ENCODE assay signal across 10 cellular contexts in the genomic region with DNA sequence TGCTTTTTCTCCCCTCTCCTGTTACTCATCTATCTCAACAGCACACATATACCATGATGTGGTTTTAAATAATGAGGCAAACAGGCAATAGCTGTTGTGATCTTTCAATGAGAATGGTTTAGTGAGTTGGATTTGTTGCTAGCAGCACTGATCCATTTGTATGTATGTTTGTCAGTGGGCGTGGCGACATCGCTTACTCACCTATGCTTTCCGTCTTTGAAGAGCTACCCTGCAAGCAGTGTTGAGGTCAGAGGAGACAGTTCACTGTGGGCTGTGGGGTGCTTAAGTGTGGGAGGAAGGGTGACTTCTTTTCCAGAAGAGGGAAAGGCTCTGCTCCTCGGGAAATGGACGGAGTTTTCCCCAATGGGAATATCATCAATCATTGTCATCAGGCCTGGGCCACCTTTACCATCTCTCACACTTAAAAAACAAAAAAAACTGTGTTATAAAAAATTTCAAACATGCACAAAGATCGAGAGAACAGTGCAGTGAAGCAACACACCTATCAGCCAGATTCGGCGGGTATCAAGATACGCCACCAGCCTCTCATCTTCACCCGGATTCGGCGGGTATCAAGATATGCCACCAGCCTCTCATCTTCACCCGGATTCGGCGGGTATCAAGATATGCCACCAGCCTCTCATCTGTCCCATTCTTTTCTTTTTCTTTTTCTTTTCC.
DNase-seq lines count a peak whose midpoint lies in the region; ATAC-seq and TF ChIP-seq lines count a peak whose summit lies in the region.
"Had no signal": no experiment of that assay in that cellular context is flagged by ENCODE, and none has a peak within 500 bp of the region (broad histone marks: within the 10 kb centered on the region; RNA-seq: fewer than 3 reads in every experiment).

No MANE protein-coding gene starts in this region.

- POLR2A ChIA-PET in MCF 10A (lab: Yijun Ruan, JAX) = interaction anchor here (0.5 to 2.5 kb wide), 6 partner anchors 9 to 1645 kb away, joined by 3 to 13 read pairs (median 4); no protein-coding TSS in a partner anchor

- TF ChIP-seq CTCF in MCF 10A (IDR thresholded peaks at IDR 0.05; ENCODE audit: unreplicated experiment) = no peak
- no peak for TF ChIP-seq CTCF in breast epithelium (IDR thresholded peaks at IDR 0.05)
- no peak for TF ChIP-seq CTCF in fibroblast of lung (conservative IDR thresholded peaks at IDR 0.05 in 1 of 2, IDR thresholded peaks at IDR 0.05 in 1 of 2; ENCODE audit: low read depth in 1 of 2, low read length in 2 of 2)

- no peaks in the 10 kb centered on the region for H3K27me3 Mint-ChIP-seq in MCF 10A (ENCODE audit: insufficient read depth, unreplicated experiment)
- no peaks in the 10 kb centered on the region for H3K27me3 Mint-ChIP-seq in activated T-cell treated with anti-CD3 and anti-CD28 coated beads, Interleukin-2, amount 50 U/mL, for 4 hours (ENCODE audit: low read depth)
- H3K27me3 Mint-ChIP-seq: T-cell had no signal

- H3K36me3 ChIP-seq in breast epithelium (no peaks in the 10 kb centered on the region), fibroblast of lung (ENCODE audit: control insufficient read depth, insufficient read depth, low read length) (peaks cover 2% of the 10 kb centered on the region)

- H3K9me3 Mint-ChIP-seq in MCF 10A (ENCODE audit: unreplicated experiment) = no peaks in the 10 kb centered on the region
- no peaks in the 10 kb centered on the region for H3K9me3 Mint-ChIP-seq in activated T-cell treated with anti-CD3 and anti-CD28 coated beads, Interleukin-2, amount 50 U/mL, for 4 hours
- H3K9me3 Mint-ChIP-seq: T-cell had no signal

- H3K27ac ChIP-seq in breast epithelium (no peak overlapping the region), fibroblast of lung (ENCODE audit: insufficient read depth, low read length) (peak overlapping the region; percentile 24), caudate nucleus (ENCODE audit: low read depth, low read length) (no peak overlapping the region)

- no peak overlapping the region for H3K9ac ChIP-seq in fibroblast of lung (ENCODE audit: insufficient read depth, low read length)

- no peak overlapping the region for H3K27ac Mint-ChIP-seq in MCF 10A (ENCODE audit: low read depth, unreplicated experiment)

- peak; percentile 36 for DNase-seq in MCF 10A (ENCODE audit: unreplicated experiment)
- DNase-seq in breast epithelium (ENCODE audit: low spot score in 2 of 2) = no peak
- peak; percentile 16 for DNase-seq in activated T-cell treated with anti-CD3 and anti-CD28 coated beads, Interleukin-2, amount 50 U/mL, for 4 hours
- peak in 1 of 2 donors; percentile 56 for DNase-seq in fibroblast of lung (ENCODE audit: low read depth in 2 of 2)
- peak; percentile 21 for DNase-seq in stimulated activated naive CD8-positive, alpha-beta T cell treated with anti-CD3 and anti-CD28 coated beads, Interleukin-15, Interleukin-2, amounts not matched to agents 100 U/mL and 50 U/mL, for 24 hours
- DNase-seq in caudate nucleus (lab: John Stamatoyannopoulos, UW) = no peak
- DNase-seq: AML-193 had no signal

- H3K79me2 ChIP-seq in fibroblast of lung (ENCODE audit: control insufficient read depth, insufficient read depth, low read length) = no peaks in the 10 kb centered on the region

- H3K4me3 ChIP-seq in breast epithelium = peak overlapping the region in 1 of 3 donors; percentile 38
- peak overlapping the region in 2 of 4 experiments; percentile 22 to 40 for H3K4me3 ChIP-seq in fibroblast of lung (replicated peaks in 1 of 4; ENCODE audit: control extremely low read depth in 1 of 4, insufficient read depth in 1 of 4, low read depth in 3 of 4, low read length in 4 of 4)

- H2AFZ ChIP-seq in fibroblast of lung (ENCODE audit: low read length) = no peak overlapping the region

- intact Hi-C loops in MCF 10A (cut with micrococcal nuclease) (loop anchor here (5.0 kb wide), 2 partner anchors 741 to 1646 kb away; no protein-coding TSS in a partner anchor), breast epithelium (cut with DNase I; ENCODE audit: low total_unique reads) (no loop called here)

- no peak overlapping the region for H3K4me3 Mint-ChIP-seq in MCF 10A (ENCODE audit: unreplicated experiment)
- no peak overlapping the region for H3K4me3 Mint-ChIP-seq in activated T-cell treated with anti-CD3 and anti-CD28 coated beads, Interleukin-2, amount 50 U/mL, for 4 hours
- H3K4me3 Mint-ChIP-seq: T-cell had no signal

- H4K20me1 ChIP-seq in fibroblast of lung (ENCODE audit: control insufficient read depth, extremely low read depth, insufficient read depth, low read length) = no peaks in the 10 kb centered on the region

- H3K4me2 ChIP-seq in fibroblast of lung (ENCODE audit: extremely low read depth, insufficient read depth, low read length) = peak overlapping the region; percentile 88

- H3K36me3 Mint-ChIP-seq in MCF 10A (ENCODE audit: insufficient read depth, unreplicated experiment) = peaks cover 12% of the 10 kb centered on the region
- H3K36me3 Mint-ChIP-seq in activated T-cell treated with anti-CD3 and anti-CD28 coated beads, Interleukin-2, amount 50 U/mL, for 4 hours (ENCODE audit: insufficient read depth) = peaks cover 35% of the 10 kb centered on the region

- peaks cover 45% of the 10 kb centered on the region for H3K4me1 Mint-ChIP-seq in MCF 10A (ENCODE audit: insufficient read depth, unreplicated experiment)
- H3K4me1 Mint-ChIP-seq in activated T-cell treated with anti-CD3 and anti-CD28 coated beads, Interleukin-2, amount 50 U/mL, for 4 hours (ENCODE audit: low read depth) = peaks cover 36% of the 10 kb centered on the region

- CTCF ChIA-PET in MCF 10A (lab: Yijun Ruan, JAX) = interaction anchor here (0.5 to 4.6 kb wide), 18 partner anchors 9 to 1649 kb away, joined by 3 to 31 read pairs (median 3); no protein-coding TSS in a partner anchor

- no peaks in the 10 kb centered on the region for H3K4me1 ChIP-seq in breast epithelium
- H3K4me1 ChIP-seq in fibroblast of lung (ENCODE audit: control insufficient read depth, extremely low read depth, insufficient read depth, low read length) = no peaks in the 10 kb centered on the region

- H3K27me3 ChIP-seq in breast epithelium (no peaks in the 10 kb centered on the region), fibroblast of lung (ENCODE audit: control insufficient read depth, insufficient read depth, low read length) (no peaks in the 10 kb centered on the region)

- TF ChIP-seq POLR2A in breast epithelium (IDR thresholded peaks at IDR 0.05) = no peak

- H3K9me3 ChIP-seq in breast epithelium (no peaks in the 10 kb centered on the region), fibroblast of lung (ENCODE audit: control insufficient read depth, insufficient read depth, low read depth, low read length) (no peaks in the 10 kb centered on the region)

- ATAC-seq in activated T-cell treated with anti-CD3 and anti-CD28 coated beads, Interleukin-2, amount 50 U/mL, for 4 hours = peak in 1 of 2 donors; percentile 50
- no peak for ATAC-seq in stimulated activated naive CD8-positive, alpha-beta T cell treated with anti-CD3 and anti-CD28 coated beads, Interleukin-15, Interleukin-2, amounts not matched to agents 100 U/mL and 50 U/mL, for 24 hours
- ATAC-seq in GM18520 (IDR thresholded peaks at IDR 0.05; ENCODE audit: unreplicated experiment) (no peak), GM18519 (IDR thresholded peaks at IDR 0.05; ENCODE audit: low FRiP score, unreplicated experiment) (no peak)

- no TSS peak for BruUV-seq in MCF 10A (replicated peaks; lab: Mats Ljungman, UMichigan)

Comparison
In these comparisons a context has a peak if more than half of its experiments do, and no peak if none do; other contexts are left out.
1. DNase-seq: peak in MCF 10A (single experiment), activated T-cell treated with anti-CD3 and anti-CD28 coated beads, Interleukin-2, amount 50 U/mL, for 4 hours (single experiment) and stimulated activated naive CD8-positive, alpha-beta T cell treated with anti-CD3 and anti-CD28 coated beads, Interleukin-15, Interleukin-2, amounts not matched to agents 100 U/mL and 50 U/mL, for 24 hours (single experiment); none in breast epithelium (0 of 2) and caudate nucleus (0 of 61).